ENCODE assay signal across 1 cellular context in the genomic region with DNA sequence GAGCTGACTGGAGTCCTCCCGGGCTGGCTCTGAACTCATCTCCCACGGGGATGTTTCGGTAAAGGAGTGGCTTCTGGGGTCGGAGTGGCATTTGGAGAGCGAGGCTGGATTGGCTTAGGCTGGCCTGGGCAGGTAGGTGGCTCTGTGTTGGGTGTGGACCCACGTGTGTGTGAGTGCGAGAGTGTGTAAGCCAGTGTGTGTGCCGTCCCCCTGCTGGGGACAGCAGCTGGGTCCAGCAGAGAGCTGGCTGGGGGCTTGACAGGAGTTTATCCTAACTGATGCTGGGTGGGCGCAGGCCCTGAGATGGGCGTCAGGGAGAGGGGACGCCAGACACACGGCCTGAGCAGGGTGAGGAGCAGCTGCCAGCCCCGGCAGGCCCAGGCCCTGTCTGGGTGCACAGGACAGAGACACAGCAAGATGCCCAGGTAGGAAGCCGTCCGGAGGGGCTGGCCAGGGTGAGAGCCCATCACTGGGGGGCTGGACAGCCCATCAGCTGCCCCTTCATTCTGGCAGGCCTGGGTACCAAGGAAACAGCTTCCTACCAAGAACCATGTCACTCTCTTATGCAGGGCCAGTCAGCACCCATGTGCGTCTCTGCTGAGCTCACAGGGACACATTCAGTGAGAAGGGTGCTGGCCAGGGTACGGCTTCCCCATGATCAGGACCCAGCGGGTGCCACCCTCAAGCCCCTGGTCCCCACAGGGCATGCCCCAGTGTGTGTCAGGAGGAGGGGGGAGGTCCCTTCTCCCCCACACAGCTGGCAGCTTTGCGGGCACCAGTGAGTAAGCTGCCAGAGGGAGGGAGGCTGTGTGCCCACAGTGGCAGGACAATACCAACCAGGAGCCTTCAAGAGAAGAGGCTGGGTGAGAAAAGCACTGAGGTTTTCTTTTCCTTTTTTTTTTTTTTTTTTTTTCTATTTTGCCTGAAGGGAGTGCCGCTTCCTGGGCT.
TF ChIP-seq lines count a peak whose summit lies in the region.

No MANE protein-coding gene starts in this region.

TF ChIP-seq in neural cell, 6 proteins besides CTCF, POLR2A, EP300 and RAD21:
- TF ChIP-seq TAF1 (IDR thresholded peaks at IDR 0.05; ENCODE audit: low read depth) (no peak), SMC3 (conservative IDR thresholded peaks at IDR 0.05; ENCODE audit: poor library complexity) (no peak), EZH2 (IDR thresholded peaks at IDR 0.05; ENCODE audit: borderline replicate concordance, insufficient read depth, low read length, poor library complexity, severe bottlenecking) (no peak), MXI1 (conservative IDR thresholded peaks at IDR 0.05; ENCODE audit: poor library complexity, severe bottlenecking) (no peak), POLR2AphosphoS5 (IDR thresholded peaks at IDR 0.05) (no peak)
- TF ChIP-seq, protein P1, sequence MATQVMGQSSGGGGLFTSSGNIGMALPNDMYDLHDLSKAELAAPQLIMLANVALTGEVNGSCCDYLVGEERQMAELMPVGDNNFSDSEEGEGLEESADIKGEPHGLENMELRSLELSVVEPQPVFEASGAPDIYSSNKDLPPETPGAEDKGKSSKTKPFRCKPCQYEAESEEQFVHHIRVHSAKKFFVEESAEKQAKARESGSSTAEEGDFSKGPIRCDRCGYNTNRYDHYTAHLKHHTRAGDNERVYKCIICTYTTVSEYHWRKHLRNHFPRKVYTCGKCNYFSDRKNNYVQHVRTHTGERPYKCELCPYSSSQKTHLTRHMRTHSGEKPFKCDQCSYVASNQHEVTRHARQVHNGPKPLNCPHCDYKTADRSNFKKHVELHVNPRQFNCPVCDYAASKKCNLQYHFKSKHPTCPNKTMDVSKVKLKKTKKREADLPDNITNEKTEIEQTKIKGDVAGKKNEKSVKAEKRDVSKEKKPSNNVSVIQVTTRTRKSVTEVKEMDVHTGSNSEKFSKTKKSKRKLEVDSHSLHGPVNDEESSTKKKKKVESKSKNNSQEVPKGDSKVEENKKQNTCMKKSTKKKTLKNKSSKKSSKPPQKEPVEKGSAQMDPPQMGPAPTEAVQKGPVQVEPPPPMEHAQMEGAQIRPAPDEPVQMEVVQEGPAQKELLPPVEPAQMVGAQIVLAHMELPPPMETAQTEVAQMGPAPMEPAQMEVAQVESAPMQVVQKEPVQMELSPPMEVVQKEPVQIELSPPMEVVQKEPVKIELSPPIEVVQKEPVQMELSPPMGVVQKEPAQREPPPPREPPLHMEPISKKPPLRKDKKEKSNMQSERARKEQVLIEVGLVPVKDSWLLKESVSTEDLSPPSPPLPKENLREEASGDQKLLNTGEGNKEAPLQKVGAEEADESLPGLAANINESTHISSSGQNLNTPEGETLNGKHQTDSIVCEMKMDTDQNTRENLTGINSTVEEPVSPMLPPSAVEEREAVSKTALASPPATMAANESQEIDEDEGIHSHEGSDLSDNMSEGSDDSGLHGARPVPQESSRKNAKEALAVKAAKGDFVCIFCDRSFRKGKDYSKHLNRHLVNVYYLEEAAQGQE (IDR thresholded peaks at IDR 0.05; ENCODE audit: borderline replicate concordance), result no peak
